In genomic region chr1:19066874-19067186, GRCh38 we compare ENCODE assay signal across 14 cellular contexts.
A peak's percentile ranks its signal among the peaks of the same experiment; 100 is the strongest.
DNase-seq lines count a peak whose midpoint lies in the region; ATAC-seq and TF ChIP-seq lines count a peak whose summit lies in the region.
"Had no signal": no experiment of that assay in that cellular context is flagged by ENCODE, and none has a peak within 500 bp of the region (broad histone marks: within the 10 kb centered on the region; RNA-seq: fewer than 3 reads in every experiment).

No MANE protein-coding gene starts in this region.

- intact Hi-C loops in MCF 10A (cut with micrococcal nuclease) (loop anchor here (5.0 kb wide), 1 partner anchor 55 kb away; no protein-coding TSS in a partner anchor), lower lobe of right lung (cut with DNase I) (no loop called here), thyroid gland (cut with DNase I) (no loop called here)

- H3K27me3 ChIP-seq in HUES64 (ENCODE audit: insufficient read depth, low read length) (no peaks in the 10 kb centered on the region), lower lobe of right lung (ENCODE audit: low read depth) (no peaks in the 10 kb centered on the region), thyroid gland (no peaks in the 10 kb centered on the region)
- H3K27me3 ChIP-seq: BE2C had no signal

- POLR2A ChIA-PET in MCF 10A (lab: Yijun Ruan, JAX): interaction anchor here (2.1 kb wide), 1 partner anchor 111 kb away, joined by 7 read pairs; the partner anchor contains the start of gene IFFO2

- H3K4me3 ChIP-seq in HUES64 (ENCODE audit: low read length) (no peak overlapping the region), lower lobe of right lung (no peak overlapping the region), thyroid gland (replicated peaks in 1 of 3) (no peak overlapping the region)

- no peak for TF ChIP-seq POLR2A in thyroid gland (IDR thresholded peaks at IDR 0.05)

- H3K9me3 ChIP-seq in HUES64 (ENCODE audit: insufficient read depth, low read depth, low read length) (no peaks in the 10 kb centered on the region), lower lobe of right lung (no peaks in the 10 kb centered on the region), thyroid gland (no peaks in the 10 kb centered on the region)
- H3K9me3 ChIP-seq: BE2C, SK-N-SH had no signal

- CTCF ChIA-PET in MCF 10A (lab: Yijun Ruan, JAX): interaction anchor here (0.7 to 1.4 kb wide), 2 partner anchors 8 to 56 kb away, joined by 4 to 6 read pairs; no protein-coding TSS in a partner anchor

- no TSS peak for BruUV-seq in MCF 10A (replicated peaks; lab: Mats Ljungman, UMichigan)

- no peak for TF ChIP-seq CTCF in MCF 10A (IDR thresholded peaks at IDR 0.05; ENCODE audit: unreplicated experiment)
- TF ChIP-seq CTCF in lower lobe of right lung (IDR thresholded peaks at IDR 0.05): no peak
- TF ChIP-seq CTCF in thyroid gland (IDR thresholded peaks at IDR 0.05): no peak

- 76% methylated on average over 10 of the region's 10 CpGs for WGBS in HUES64
- WGBS in thyroid gland, 2 donors: 55 to 56% methylated on average over 8 to 9 of the region's 10 CpGs

- no peaks in the 10 kb centered on the region for H3K27me3 Mint-ChIP-seq in MCF 10A (ENCODE audit: insufficient read depth, unreplicated experiment)
- H3K27me3 Mint-ChIP-seq: activated naive CD8-positive, alpha-beta T cell treated with anti-CD3 and anti-CD28 coated beads, Interleukin-2, amount 50 U/mL, for 24 hours had no signal

- no peaks in the 10 kb centered on the region for H3K9me3 Mint-ChIP-seq in MCF 10A (ENCODE audit: unreplicated experiment)
- H3K9me3 Mint-ChIP-seq in stimulated activated effector memory CD8-positive, alpha-beta T cell treated with anti-CD3 and anti-CD28 coated beads, Interleukin-12 subunit alpha, Interleukin-12 subunit beta, amount 100 ng/mL, for 72 hours: no peaks in the 10 kb centered on the region
- H3K9me3 Mint-ChIP-seq: activated naive CD8-positive, alpha-beta T cell treated with anti-CD3 and anti-CD28 coated beads, Interleukin-2, amount 50 U/mL, for 24 hours; natural killer cell had no signal

- H3K4me1 Mint-ChIP-seq in MCF 10A (ENCODE audit: insufficient read depth, unreplicated experiment): peaks cover 17% of the 10 kb centered on the region
- peaks cover 17% of the 10 kb centered on the region for H3K4me1 Mint-ChIP-seq in stimulated activated effector memory CD8-positive, alpha-beta T cell treated with anti-CD3 and anti-CD28 coated beads, Interleukin-12 subunit alpha, Interleukin-12 subunit beta, amount 100 ng/mL, for 72 hours
- H3K4me1 Mint-ChIP-seq: activated naive CD8-positive, alpha-beta T cell treated with anti-CD3 and anti-CD28 coated beads, Interleukin-2, amount 50 U/mL, for 24 hours had no signal

- H3K27ac Mint-ChIP-seq in MCF 10A (ENCODE audit: low read depth, unreplicated experiment): peak overlapping the region; percentile 79
- H3K27ac Mint-ChIP-seq in stimulated activated effector memory CD8-positive, alpha-beta T cell treated with anti-CD3 and anti-CD28 coated beads, Interleukin-12 subunit alpha, Interleukin-12 subunit beta, amount 100 ng/mL, for 72 hours: no peak overlapping the region
- H3K27ac Mint-ChIP-seq: activated naive CD8-positive, alpha-beta T cell treated with anti-CD3 and anti-CD28 coated beads, Interleukin-2, amount 50 U/mL, for 24 hours; natural killer cell had no signal

- H3K36me3 ChIP-seq in HUES64 (ENCODE audit: insufficient read depth, low read length): no peaks in the 10 kb centered on the region
- H3K36me3 ChIP-seq in lower lobe of right lung: no peaks in the 10 kb centered on the region
- no peaks in the 10 kb centered on the region for H3K36me3 ChIP-seq in thyroid gland
- H3K36me3 ChIP-seq: BE2C had no signal

- H3K27ac ChIP-seq in HUES64 (ENCODE audit: low read depth, low read length): no peak overlapping the region
- H3K27ac ChIP-seq in lower lobe of right lung: peak overlapping the region; percentile 67
- peak overlapping the region; percentile 91 to 97 (median 91) for H3K27ac ChIP-seq in thyroid gland

- DNase-seq in MCF 10A (ENCODE audit: unreplicated experiment) (no peak), lower lobe of right lung (no peak), thyroid gland (peak; percentile 34 to 45), HPDE6-E6E7 (ENCODE audit: extremely low spot score) (no peak)
- no peak for DNase-seq in stimulated activated CD4-positive, alpha-beta T cell treated with anti-CD3 and anti-CD28 coated beads, Interleukin-4, amount 100 ng/mL, for 4 hours
- no peak for DNase-seq in stimulated activated effector memory CD8-positive, alpha-beta T cell treated with anti-CD3 and anti-CD28 coated beads, Interleukin-12 subunit alpha, Interleukin-12 subunit beta, amount 100 ng/mL, for 72 hours (ENCODE audit: low spot score in 2 of 2)
- DNase-seq: activated CD4-positive, alpha-beta T cell treated with anti-CD3 and anti-CD28 coated beads, Interleukin-2, amount 50 U/mL, for 1 hour; activated naive CD8-positive, alpha-beta T cell treated with anti-CD3 and anti-CD28 coated beads, Interleukin-2, amount 50 U/mL, for 24 hours; activated T-cell treated with anti-CD3 and anti-CD28 coated beads, Interleukin-2, amount 50 U/mL, for 48 hours; BE2C; central memory CD4-positive, alpha-beta T cell; natural killer cell had no signal

- H3K4me1 ChIP-seq in HUES64 (ENCODE audit: insufficient read depth, low read length) (peaks cover 3% of the 10 kb centered on the region; the same call in 1 of the 2 replicates), lower lobe of right lung (peaks cover 43% of the 10 kb centered on the region), thyroid gland (peaks cover 34 to 54% of the 10 kb centered on the region in 2 donors)
- H3K4me1 ChIP-seq: BE2C had no signal

- peaks cover 5% of the 10 kb centered on the region for H3K36me3 Mint-ChIP-seq in MCF 10A (ENCODE audit: insufficient read depth, unreplicated experiment)
- H3K36me3 Mint-ChIP-seq in stimulated activated effector memory CD8-positive, alpha-beta T cell treated with anti-CD3 and anti-CD28 coated beads, Interleukin-12 subunit alpha, Interleukin-12 subunit beta, amount 100 ng/mL, for 72 hours: peaks cover 7% of the 10 kb centered on the region
- H3K36me3 Mint-ChIP-seq: natural killer cell had no signal

- peak overlapping the region; percentile 0; the same call in 1 of the 2 replicates for H3K9ac ChIP-seq in HUES64 (ENCODE audit: low read depth, low read length)
- H3K9ac ChIP-seq: SK-N-SH had no signal

- H3K4me3 Mint-ChIP-seq in MCF 10A (ENCODE audit: unreplicated experiment): no peak overlapping the region
- H3K4me3 Mint-ChIP-seq in stimulated activated effector memory CD8-positive, alpha-beta T cell treated with anti-CD3 and anti-CD28 coated beads, Interleukin-12 subunit alpha, Interleukin-12 subunit beta, amount 100 ng/mL, for 72 hours: no peak overlapping the region
- H3K4me3 Mint-ChIP-seq: activated naive CD8-positive, alpha-beta T cell treated with anti-CD3 and anti-CD28 coated beads, Interleukin-2, amount 50 U/mL, for 24 hours; natural killer cell had no signal

- peak; percentile 13 to 37 for ATAC-seq in lower lobe of right lung
- ATAC-seq in stimulated activated effector memory CD8-positive, alpha-beta T cell treated with anti-CD3 and anti-CD28 coated beads, Interleukin-12 subunit alpha, Interleukin-12 subunit beta, amount 100 ng/mL, for 72 hours: no peak
- ATAC-seq: activated naive CD8-positive, alpha-beta T cell treated with anti-CD3 and anti-CD28 coated beads, Interleukin-2, amount 50 U/mL, for 24 hours; natural killer cell had no signal

Comparison
In these comparisons a context has a peak if more than half of its experiments do, and no peak if none do; other contexts are left out.
1. DNase-seq: peak in thyroid gland (2 of 2); none in MCF 10A (single experiment), lower lobe of right lung (single experiment), HPDE6-E6E7 (single experiment), stimulated activated CD4-positive, alpha-beta T cell treated with anti-CD3 and anti-CD28 coated beads, Interleukin-4, amount 100 ng/mL, for 4 hours (0 of 2) and stimulated activated effector memory CD8-positive, alpha-beta T cell treated with anti-CD3 and anti-CD28 coated beads, Interleukin-12 subunit alpha, Interleukin-12 subunit beta, amount 100 ng/mL, for 72 hours (0 of 2).